In the genomic region with DNA sequence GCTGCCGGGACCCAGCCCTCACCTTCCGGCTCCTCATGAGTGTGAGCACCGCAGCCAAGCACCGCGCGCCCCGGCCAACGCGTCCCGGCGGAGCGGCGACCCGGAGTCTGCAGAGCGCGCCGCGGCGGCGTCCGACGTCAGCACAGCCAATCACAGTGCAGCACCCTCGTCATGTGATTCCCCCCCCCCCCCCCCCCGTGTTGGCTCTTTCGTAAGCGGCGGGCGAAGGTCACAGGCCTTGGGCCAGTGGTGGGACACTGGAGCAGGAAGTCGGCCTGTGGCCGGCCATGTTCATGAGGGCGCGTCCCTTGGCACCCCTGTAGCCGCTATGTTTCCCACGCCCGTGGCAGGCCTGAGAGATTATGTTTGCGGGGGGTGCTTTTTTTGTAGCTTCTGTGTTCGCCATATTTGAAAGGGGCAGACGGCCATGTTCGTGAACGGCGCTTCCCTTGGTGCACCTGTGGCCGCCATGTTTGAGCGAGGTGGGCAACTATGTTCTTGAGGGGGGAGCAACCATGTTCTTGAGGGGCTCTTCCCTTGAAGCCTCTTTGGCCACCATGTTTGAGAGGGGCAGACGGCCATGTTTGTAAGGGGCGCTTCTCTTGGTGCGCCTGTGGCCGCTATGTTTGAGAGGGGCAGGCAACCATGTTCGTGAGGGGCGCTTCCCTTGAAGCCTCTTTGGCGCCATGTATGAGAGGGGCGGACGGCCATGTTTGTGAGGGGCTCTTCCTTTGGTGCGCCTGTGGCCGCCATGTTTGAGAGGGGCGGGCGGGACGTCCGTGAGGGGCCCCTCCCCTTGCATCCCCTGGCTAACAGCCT, we compare ENCODE assay signal across 1 cellular context.
TF ChIP-seq lines count a peak whose summit lies in the region.

A gene (minus strand): TSS at position 123 of the 819 bp plus-strand sequence. CDS start 86 bp downstream, at position 37.

TF ChIP-seq in K562, 482 proteins besides CTCF, POLR2A, EP300 and RAD21 (continued from another document and continues in another):
- TF ChIP-seq ZNF57 (CRISPR knock-in tag; IDR thresholded peaks at IDR 0.05) (no peak), ZFP36 (IDR thresholded peaks at IDR 0.05; ENCODE audit: low read depth, low read length, partially characterized antibody) (no peak), ZNF77 (CRISPR knock-in tag; IDR thresholded peaks at IDR 0.05) (no peak), NCOA2 (IDR thresholded peaks at IDR 0.05; ENCODE audit: partially characterized antibody in 2 of 2) (peak in 1 of 2 experiments; percentile 95), SNRNP70 (optimal IDR thresholded peaks at IDR 0.05; ENCODE audit: low read depth, low read length) (no peak), ETV5 (CRISPR knock-in tag; IDR thresholded peaks at IDR 0.05; ENCODE audit: low read depth) (peak; percentile 82), HDGF (IDR thresholded peaks at IDR 0.05) (no peak), ZNF764 (CRISPR knock-in tag; IDR thresholded peaks at IDR 0.05; ENCODE audit: low read depth) (no peak), DNMT1 (IDR thresholded peaks at IDR 0.05) (no peak), ZNF551 (CRISPR knock-in tag; IDR thresholded peaks at IDR 0.05) (no peak), DDX20 (tag; IDR thresholded peaks at IDR 0.05; ENCODE audit: low read depth) (peak; percentile 80), EZH2 (IDR thresholded peaks at IDR 0.05; ENCODE audit: borderline replicate concordance, low read depth, low read length) (no peak), FIP1L1 (IDR thresholded peaks at IDR 0.05; ENCODE audit: low read depth, low read length, poor library complexity, severe bottlenecking) (peak; percentile 44), YBX1 (IDR thresholded peaks at IDR 0.05) (no peak), PHF8 (IDR thresholded peaks at IDR 0.05; ENCODE audit: borderline replicate concordance, low read length) (peak; percentile 97), ZNF778 (CRISPR knock-in tag; IDR thresholded peaks at IDR 0.05) (no peak), PPARD (CRISPR knock-in tag; IDR thresholded peaks at IDR 0.05) (no peak), SMARCA4 (IDR thresholded peaks at IDR 0.05) (no peak), HSF4 (CRISPR knock-in tag; IDR thresholded peaks at IDR 0.05; ENCODE audit: borderline replicate concordance) (no peak), GATAD2B (IDR thresholded peaks at IDR 0.05; ENCODE audit: borderline replicate concordance) (no peak), ZNF165 (CRISPR knock-in tag; IDR thresholded peaks at IDR 0.05; ENCODE audit: borderline replicate concordance) (no peak; the same call in 1 of the 2 replicates), SNIP1 (IDR thresholded peaks at IDR 0.05; ENCODE audit: low read depth) (no peak), ESRRB (CRISPR knock-in tag; IDR thresholded peaks at IDR 0.05; ENCODE audit: borderline replicate concordance) (no peak), ZNF217 (CRISPR knock-in tag; IDR thresholded peaks at IDR 0.05) (no peak), NR4A1 (CRISPR knock-in tag; IDR thresholded peaks at IDR 0.05) (peak; percentile 15), NR4A1 (tag; IDR thresholded peaks at IDR 0.05) (peak; percentile 97), TCFL5 (CRISPR knock-in tag; conservative IDR thresholded peaks at IDR 0.05) (peak; percentile 70; the same call in 1 of the 2 replicates), HNRNPL (IDR thresholded peaks at IDR 0.05; ENCODE audit: low read depth, low read length) (0 out of 2 replicates have a peak, but pooled peaks have one; percentile 31), ZNF699 (CRISPR knock-in tag; IDR thresholded peaks at IDR 0.05; ENCODE audit: insufficient replicate concordance) (no peak), TCF7 (IDR thresholded peaks at IDR 0.05; ENCODE audit: borderline replicate concordance) (no peak), MTA3 (IDR thresholded peaks at IDR 0.05; ENCODE audit: borderline replicate concordance) (0 out of 2 replicates have a peak, but pooled peaks have one; percentile 11), KAT2B (IDR thresholded peaks at IDR 0.05; ENCODE audit: low read depth, low read length) (no peak), EGR1 (conservative IDR thresholded peaks at IDR 0.05) (0 out of 2 replicates have a peak, but pooled peaks have one; percentile 2)
- TF ChIP-seq, protein P1, sequence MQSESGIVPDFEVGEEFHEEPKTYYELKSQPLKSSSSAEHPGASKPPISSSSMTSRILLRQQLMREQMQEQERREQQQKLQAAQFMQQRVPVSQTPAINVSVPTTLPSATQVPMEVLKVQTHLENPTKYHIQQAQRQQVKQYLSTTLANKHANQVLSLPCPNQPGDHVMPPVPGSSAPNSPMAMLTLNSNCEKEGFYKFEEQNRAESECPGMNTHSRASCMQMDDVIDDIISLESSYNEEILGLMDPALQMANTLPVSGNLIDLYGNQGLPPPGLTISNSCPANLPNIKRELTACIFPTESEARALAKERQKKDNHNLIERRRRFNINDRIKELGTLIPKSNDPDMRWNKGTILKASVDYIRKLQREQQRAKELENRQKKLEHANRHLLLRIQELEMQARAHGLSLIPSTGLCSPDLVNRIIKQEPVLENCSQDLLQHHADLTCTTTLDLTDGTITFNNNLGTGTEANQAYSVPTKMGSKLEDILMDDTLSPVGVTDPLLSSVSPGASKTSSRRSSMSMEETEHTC (IDR thresholded peaks at IDR 0.05): peak; percentile 76; the same call in 1 of the 2 replicates
- TF ChIP-seq, protein P2, sequence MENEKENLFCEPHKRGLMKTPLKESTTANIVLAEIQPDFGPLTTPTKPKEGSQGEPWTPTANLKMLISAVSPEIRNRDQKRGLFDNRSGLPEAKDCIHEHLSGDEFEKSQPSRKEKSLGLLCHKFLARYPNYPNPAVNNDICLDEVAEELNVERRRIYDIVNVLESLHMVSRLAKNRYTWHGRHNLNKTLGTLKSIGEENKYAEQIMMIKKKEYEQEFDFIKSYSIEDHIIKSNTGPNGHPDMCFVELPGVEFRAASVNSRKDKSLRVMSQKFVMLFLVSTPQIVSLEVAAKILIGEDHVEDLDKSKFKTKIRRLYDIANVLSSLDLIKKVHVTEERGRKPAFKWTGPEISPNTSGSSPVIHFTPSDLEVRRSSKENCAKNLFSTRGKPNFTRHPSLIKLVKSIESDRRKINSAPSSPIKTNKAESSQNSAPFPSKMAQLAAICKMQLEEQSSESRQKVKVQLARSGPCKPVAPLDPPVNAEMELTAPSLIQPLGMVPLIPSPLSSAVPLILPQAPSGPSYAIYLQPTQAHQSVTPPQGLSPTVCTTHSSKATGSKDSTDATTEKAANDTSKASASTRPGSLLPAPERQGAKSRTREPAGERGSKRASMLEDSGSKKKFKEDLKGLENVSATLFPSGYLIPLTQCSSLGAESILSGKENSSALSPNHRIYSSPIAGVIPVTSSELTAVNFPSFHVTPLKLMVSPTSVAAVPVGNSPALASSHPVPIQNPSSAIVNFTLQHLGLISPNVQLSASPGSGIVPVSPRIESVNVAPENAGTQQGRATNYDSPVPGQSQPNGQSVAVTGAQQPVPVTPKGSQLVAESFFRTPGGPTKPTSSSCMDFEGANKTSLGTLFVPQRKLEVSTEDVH (IDR thresholded peaks at IDR 0.05; ENCODE audit: low read depth, partially characterized antibody): peak; percentile 37
- TF ChIP-seq, protein P3, sequence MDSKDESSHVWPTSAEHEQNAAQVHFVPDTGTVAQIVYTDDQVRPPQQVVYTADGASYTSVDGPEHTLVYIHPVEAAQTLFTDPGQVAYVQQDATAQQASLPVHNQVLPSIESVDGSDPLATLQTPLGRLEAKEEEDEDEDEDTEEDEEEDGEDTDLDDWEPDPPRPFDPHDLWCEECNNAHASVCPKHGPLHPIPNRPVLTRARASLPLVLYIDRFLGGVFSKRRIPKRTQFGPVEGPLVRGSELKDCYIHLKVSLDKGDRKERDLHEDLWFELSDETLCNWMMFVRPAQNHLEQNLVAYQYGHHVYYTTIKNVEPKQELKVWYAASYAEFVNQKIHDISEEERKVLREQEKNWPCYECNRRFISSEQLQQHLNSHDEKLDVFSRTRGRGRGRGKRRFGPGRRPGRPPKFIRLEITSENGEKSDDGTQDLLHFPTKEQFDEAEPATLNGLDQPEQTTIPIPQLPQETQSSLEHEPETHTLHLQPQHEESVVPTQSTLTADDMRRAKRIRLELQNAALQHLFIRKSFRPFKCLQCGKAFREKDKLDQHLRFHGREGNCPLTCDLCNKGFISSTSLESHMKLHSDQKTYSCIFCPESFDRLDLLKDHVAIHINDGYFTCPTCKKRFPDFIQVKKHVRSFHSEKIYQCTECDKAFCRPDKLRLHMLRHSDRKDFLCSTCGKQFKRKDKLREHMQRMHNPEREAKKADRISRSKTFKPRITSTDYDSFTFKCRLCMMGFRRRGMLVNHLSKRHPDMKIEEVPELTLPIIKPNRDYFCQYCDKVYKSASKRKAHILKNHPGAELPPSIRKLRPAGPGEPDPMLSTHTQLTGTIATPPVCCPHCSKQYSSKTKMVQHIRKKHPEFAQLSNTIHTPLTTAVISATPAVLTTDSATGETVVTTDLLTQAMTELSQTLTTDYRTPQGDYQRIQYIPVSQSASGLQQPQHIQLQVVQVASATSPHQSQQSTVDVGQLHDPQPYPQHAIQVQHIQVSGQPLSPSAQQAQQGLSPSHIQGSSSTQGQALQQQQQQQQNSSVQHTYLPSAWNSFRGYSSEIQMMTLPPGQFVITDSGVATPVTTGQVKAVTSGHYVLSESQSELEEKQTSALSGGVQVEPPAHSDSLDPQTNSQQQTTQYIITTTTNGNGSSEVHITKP (IDR thresholded peaks at IDR 0.05; ENCODE audit: partially characterized antibody): peak; percentile 88
- TF ChIP-seq, protein P4, sequence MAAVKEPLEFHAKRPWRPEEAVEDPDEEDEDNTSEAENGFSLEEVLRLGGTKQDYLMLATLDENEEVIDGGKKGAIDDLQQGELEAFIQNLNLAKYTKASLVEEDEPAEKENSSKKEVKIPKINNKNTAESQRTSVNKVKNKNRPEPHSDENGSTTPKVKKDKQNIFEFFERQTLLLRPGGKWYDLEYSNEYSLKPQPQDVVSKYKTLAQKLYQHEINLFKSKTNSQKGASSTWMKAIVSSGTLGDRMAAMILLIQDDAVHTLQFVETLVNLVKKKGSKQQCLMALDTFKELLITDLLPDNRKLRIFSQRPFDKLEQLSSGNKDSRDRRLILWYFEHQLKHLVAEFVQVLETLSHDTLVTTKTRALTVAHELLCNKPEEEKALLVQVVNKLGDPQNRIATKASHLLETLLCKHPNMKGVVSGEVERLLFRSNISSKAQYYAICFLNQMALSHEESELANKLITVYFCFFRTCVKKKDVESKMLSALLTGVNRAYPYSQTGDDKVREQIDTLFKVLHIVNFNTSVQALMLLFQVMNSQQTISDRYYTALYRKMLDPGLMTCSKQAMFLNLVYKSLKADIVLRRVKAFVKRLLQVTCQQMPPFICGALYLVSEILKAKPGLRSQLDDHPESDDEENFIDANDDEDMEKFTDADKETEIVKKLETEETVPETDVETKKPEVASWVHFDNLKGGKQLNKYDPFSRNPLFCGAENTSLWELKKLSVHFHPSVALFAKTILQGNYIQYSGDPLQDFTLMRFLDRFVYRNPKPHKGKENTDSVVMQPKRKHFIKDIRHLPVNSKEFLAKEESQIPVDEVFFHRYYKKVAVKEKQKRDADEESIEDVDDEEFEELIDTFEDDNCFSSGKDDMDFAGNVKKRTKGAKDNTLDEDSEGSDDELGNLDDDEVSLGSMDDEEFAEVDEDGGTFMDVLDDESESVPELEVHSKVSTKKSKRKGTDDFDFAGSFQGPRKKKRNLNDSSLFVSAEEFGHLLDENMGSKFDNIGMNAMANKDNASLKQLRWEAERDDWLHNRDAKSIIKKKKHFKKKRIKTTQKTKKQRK (IDR thresholded peaks at IDR 0.05; ENCODE audit: borderline replicate concordance, low read depth, low read length): no peak
- TF ChIP-seq, protein P5, sequence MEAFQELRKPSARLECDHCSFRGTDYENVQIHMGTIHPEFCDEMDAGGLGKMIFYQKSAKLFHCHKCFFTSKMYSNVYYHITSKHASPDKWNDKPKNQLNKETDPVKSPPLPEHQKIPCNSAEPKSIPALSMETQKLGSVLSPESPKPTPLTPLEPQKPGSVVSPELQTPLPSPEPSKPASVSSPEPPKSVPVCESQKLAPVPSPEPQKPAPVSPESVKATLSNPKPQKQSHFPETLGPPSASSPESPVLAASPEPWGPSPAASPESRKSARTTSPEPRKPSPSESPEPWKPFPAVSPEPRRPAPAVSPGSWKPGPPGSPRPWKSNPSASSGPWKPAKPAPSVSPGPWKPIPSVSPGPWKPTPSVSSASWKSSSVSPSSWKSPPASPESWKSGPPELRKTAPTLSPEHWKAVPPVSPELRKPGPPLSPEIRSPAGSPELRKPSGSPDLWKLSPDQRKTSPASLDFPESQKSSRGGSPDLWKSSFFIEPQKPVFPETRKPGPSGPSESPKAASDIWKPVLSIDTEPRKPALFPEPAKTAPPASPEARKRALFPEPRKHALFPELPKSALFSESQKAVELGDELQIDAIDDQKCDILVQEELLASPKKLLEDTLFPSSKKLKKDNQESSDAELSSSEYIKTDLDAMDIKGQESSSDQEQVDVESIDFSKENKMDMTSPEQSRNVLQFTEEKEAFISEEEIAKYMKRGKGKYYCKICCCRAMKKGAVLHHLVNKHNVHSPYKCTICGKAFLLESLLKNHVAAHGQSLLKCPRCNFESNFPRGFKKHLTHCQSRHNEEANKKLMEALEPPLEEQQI (IDR thresholded peaks at IDR 0.05): no peak
- TF ChIP-seq, protein P6, sequence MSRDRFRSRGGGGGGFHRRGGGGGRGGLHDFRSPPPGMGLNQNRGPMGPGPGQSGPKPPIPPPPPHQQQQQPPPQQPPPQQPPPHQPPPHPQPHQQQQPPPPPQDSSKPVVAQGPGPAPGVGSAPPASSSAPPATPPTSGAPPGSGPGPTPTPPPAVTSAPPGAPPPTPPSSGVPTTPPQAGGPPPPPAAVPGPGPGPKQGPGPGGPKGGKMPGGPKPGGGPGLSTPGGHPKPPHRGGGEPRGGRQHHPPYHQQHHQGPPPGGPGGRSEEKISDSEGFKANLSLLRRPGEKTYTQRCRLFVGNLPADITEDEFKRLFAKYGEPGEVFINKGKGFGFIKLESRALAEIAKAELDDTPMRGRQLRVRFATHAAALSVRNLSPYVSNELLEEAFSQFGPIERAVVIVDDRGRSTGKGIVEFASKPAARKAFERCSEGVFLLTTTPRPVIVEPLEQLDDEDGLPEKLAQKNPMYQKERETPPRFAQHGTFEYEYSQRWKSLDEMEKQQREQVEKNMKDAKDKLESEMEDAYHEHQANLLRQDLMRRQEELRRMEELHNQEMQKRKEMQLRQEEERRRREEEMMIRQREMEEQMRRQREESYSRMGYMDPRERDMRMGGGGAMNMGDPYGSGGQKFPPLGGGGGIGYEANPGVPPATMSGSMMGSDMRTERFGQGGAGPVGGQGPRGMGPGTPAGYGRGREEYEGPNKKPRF (IDR thresholded peaks at IDR 0.05; ENCODE audit: low read depth, low read length): no peak
- TF ChIP-seq, protein P7, sequence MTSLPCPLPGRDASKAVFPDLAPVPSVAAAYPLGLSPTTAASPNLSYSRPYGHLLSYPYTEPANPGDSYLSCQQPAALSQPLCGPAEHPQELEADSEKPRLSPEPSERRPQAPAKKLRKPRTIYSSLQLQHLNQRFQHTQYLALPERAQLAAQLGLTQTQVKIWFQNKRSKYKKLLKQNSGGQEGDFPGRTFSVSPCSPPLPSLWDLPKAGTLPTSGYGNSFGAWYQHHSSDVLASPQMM (CRISPR knock-in tag; IDR thresholded peaks at IDR 0.05): no peak
- TF ChIP-seq, protein P8, sequence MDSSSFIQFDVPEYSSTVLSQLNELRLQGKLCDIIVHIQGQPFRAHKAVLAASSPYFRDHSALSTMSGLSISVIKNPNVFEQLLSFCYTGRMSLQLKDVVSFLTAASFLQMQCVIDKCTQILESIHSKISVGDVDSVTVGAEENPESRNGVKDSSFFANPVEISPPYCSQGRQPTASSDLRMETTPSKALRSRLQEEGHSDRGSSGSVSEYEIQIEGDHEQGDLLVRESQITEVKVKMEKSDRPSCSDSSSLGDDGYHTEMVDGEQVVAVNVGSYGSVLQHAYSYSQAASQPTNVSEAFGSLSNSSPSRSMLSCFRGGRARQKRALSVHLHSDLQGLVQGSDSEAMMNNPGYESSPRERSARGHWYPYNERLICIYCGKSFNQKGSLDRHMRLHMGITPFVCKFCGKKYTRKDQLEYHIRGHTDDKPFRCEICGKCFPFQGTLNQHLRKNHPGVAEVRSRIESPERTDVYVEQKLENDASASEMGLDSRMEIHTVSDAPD (CRISPR knock-in tag; IDR thresholded peaks at IDR 0.05): no peak
